ENCODE assay signal across 8 cellular contexts in genomic region chr19:45515081-45515624, GRCh38. TPM values are rescaled to one million over a fixed set of nuclear protein-coding genes. Genes with fewer than 3 reads are reported as not detected.
DNase-seq lines count a peak whose midpoint lies in the region; ATAC-seq and TF ChIP-seq lines count a peak whose summit lies in the region.

No MANE protein-coding gene starts in this region.

- H3K4me3 ChIP-seq in Peyer's patch (peak overlapping the region in 3 of 4 donors; percentile 2 to 23 (median 13)), esophagus (ENCODE audit: low read depth in 1 of 2, low read length in 2 of 2) (no peak overlapping the region), skeletal muscle satellite cell (ENCODE audit: low read length) (no peak overlapping the region), foreskin fibroblast (ENCODE audit: low read depth in 1 of 2, low read length in 2 of 2) (no peak overlapping the region)

- ATAC-seq in GM18511 (IDR thresholded peaks at IDR 0.05; ENCODE audit: unreplicated experiment) (no peak), HG03108 (IDR thresholded peaks at IDR 0.05; ENCODE audit: unreplicated experiment) (no peak)

- H3K9me3 ChIP-seq in Peyer's patch (no peaks in the 10 kb centered on the region), esophagus (ENCODE audit: control insufficient read depth in 2 of 2, insufficient read depth in 1 of 2, low read depth in 1 of 2, low read length in 1 of 2) (peaks cover 0 to 2% of the 10 kb centered on the region in 2 donors), skeletal muscle satellite cell (replicated peaks; ENCODE audit: low read length) (no peaks in the 10 kb centered on the region)

- 72 to 74% methylated on average over 10 of the region's 10 CpGs for WGBS in esophagus, 2 donors

- no peaks in the 10 kb centered on the region for H3K27me3 ChIP-seq in Peyer's patch
- no peaks in the 10 kb centered on the region for H3K27me3 ChIP-seq in esophagus (ENCODE audit: control insufficient read depth in 1 of 2, insufficient read depth in 2 of 2, low read length in 2 of 2)
- H3K27me3 ChIP-seq in skeletal muscle satellite cell (ENCODE audit: control insufficient read depth, insufficient read depth, low read length) = no peaks in the 10 kb centered on the region

- H3K36me3 ChIP-seq in Peyer's patch (peaks cover 0 to 21% (median 0%) of the 10 kb centered on the region in 3 donors), esophagus (ENCODE audit: control insufficient read depth in 2 of 2, insufficient read depth in 2 of 2, low read length in 1 of 2) (peaks cover 2 to 11% of the 10 kb centered on the region in 2 donors), skeletal muscle satellite cell (ENCODE audit: insufficient read depth, low read length) (peaks cover 53% of the 10 kb centered on the region)

- no peak for TF ChIP-seq POLR2A in Peyer's patch (IDR thresholded peaks at IDR 0.05)

- H3K9ac ChIP-seq in skeletal muscle satellite cell (ENCODE audit: low read depth, low read length) = peak overlapping the region; percentile 30

- TF ChIP-seq CTCF in GM13976 (IDR thresholded peaks at IDR 0.05; ENCODE audit: borderline replicate concordance, control extremely low read depth, extremely low read depth, insufficient read depth, missing control alignments) = no peak
- no peak for TF ChIP-seq CTCF in Peyer's patch (IDR thresholded peaks at IDR 0.05)
- TF ChIP-seq CTCF in foreskin fibroblast (IDR thresholded peaks at IDR 0.05; ENCODE audit: low read depth, low read length) = no peak

- DNase-seq in GM13976 (ENCODE audit: low spot score) = peak; percentile 65
- DNase-seq in Peyer's patch = peak; percentile 49 to 86 (median 83)
- DNase-seq in D341Med (ENCODE audit: low spot score) = no peak
- DNase-seq in foreskin fibroblast = no peak

- H3K4me1 ChIP-seq in Peyer's patch (peaks cover 2 to 85% (median 29%) of the 10 kb centered on the region in 4 donors), esophagus (ENCODE audit: control insufficient read depth in 2 of 2, insufficient read depth in 2 of 2, low read length in 1 of 2) (peaks cover 7 to 13% of the 10 kb centered on the region in 2 donors), skeletal muscle satellite cell (ENCODE audit: control insufficient read depth, insufficient read depth, low read length) (peaks cover 17% of the 10 kb centered on the region)

- H3K27ac ChIP-seq in Peyer's patch (peak overlapping the region; percentile 82 to 90 (median 85)), esophagus (ENCODE audit: low read depth in 2 of 2, low read length in 1 of 2) (peak overlapping the region; percentile 61 to 66)

- in situ Hi-C loops in GM13976 (cut with MboI; ENCODE audit: low sequenced_read_pairs, unreplicated experiment) = no loop called here

- H3K4me2 ChIP-seq in skeletal muscle satellite cell (ENCODE audit: low read length) = no peak overlapping the region

RNA-seq across cellular contexts. Expression of gene VASP, which starts 7.9 kb away (rescaled TPM):
- 100 to 1,000 TPM in 3 of 4 donors, 10 to 100 TPM in 1; 81.7 to 123 (median 112) TPM for total RNA-seq in Peyer's patch
- polyA plus RNA-seq in esophagus = 10 to 100 TPM; 35.5 to 36.5 TPM
- 81.9 and 97.9 TPM in 2 replicates for total RNA-seq in skeletal muscle satellite cell (2012; rRNA removed)

RNA-seq across cellular contexts. Expression of gene PPM1N, which starts 16.9 kb away (rescaled TPM):
- 1 to 10 TPM in 2 of 4 donors, not detected in 2; 1.5 to 1.7 TPM for total RNA-seq in Peyer's patch
- polyA plus RNA-seq in esophagus = 1 to 10 TPM; 2.3 to 2.5 TPM
- total RNA-seq in skeletal muscle satellite cell (2012; rRNA removed) = 1.3 and 1.8 TPM in 2 replicates

RNA-seq across cellular contexts. Expression of gene RTN2, which starts 18.3 kb away (rescaled TPM):
- 10 to 100 TPM in 1 of 4 donors, 1 to 10 TPM in 2, under 1 TPM in 1; 0.53 to 42.1 (median 4.3) TPM for total RNA-seq in Peyer's patch
- polyA plus RNA-seq in esophagus = 1 to 10 TPM; 2.4 to 5.1 TPM
- total RNA-seq in skeletal muscle satellite cell (2012; rRNA removed) = 5.1 and 5.7 TPM in 2 replicates

RNA-seq across cellular contexts. Expression of gene FOSB, which starts 47.4 kb away (rescaled TPM):
- 10 to 100 TPM in 2 of 4 donors, 1 to 10 TPM in 1, under 1 TPM in 1; 0.85 to 56.1 (median 9.6) TPM for total RNA-seq in Peyer's patch
- polyA plus RNA-seq in esophagus = 10 to 100 TPM in 1 of 2 donors, 1 to 10 TPM in 1; 1.1 to 13.8 TPM
- total RNA-seq in skeletal muscle satellite cell (2012; rRNA removed) = 0.66 and 1.0 TPM in 2 replicates

Comparison
In these comparisons a context has a peak if more than half of its experiments do, and no peak if none do; other contexts are left out.
1. DNase-seq: peak in GM13976 (single experiment) and Peyer's patch (3 of 3); none in D341Med (single experiment) and foreskin fibroblast (0 of 2).
2. H3K4me3 ChIP-seq: peak in Peyer's patch (3 of 4); none in esophagus (0 of 2), skeletal muscle satellite cell (single experiment) and foreskin fibroblast (0 of 2).